13 cellular contexts compared by ENCODE assay signal in the genomic region with DNA sequence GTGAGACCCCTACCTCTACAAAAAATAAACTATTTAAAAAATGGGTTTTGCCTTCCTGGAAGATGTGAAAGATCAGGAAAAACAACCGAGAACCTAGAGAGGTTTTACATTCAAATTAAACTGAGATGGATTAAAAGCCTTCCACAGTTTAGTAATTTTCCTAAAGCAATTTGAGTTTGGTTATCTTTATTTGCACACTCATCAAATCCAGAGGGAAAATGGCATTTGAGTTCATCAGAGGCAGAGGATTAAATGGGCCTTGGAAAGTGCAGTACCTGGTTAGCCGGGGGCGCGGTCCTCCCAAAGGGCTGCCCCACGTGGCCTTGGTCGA.
"Had no signal": no experiment of that assay in that cellular context is flagged by ENCODE, and none has a peak within 500 bp of the region (broad histone marks: within the 10 kb centered on the region; RNA-seq: fewer than 3 reads in every experiment).

No MANE protein-coding gene starts in this region.

- H3K4me3 Mint-ChIP-seq: naive thymus-derived CD4-positive, alpha-beta T cell; stimulated activated naive CD8-positive, alpha-beta T cell treated with anti-CD3 and anti-CD28 coated beads, Interleukin-15, amount 100 ng/mL, for 72 hours had no signal

- H3K27me3 ChIP-seq: brain microvascular endothelial cell had no signal

- H3K36me3 Mint-ChIP-seq: activated naive CD4-positive, alpha-beta T cell treated with anti-CD3 and anti-CD28 coated beads, Interleukin-2, amount 50 U/mL, for 72 hours; naive thymus-derived CD4-positive, alpha-beta T cell had no signal

- H3K4me1 Mint-ChIP-seq: stimulated activated naive CD8-positive, alpha-beta T cell treated with anti-CD3 and anti-CD28 coated beads, Interleukin-15, amount 100 ng/mL, for 72 hours had no signal

- H3K27ac ChIP-seq: brain microvascular endothelial cell, prostate gland, sigmoid colon, thoracic aorta had no signal

- H3K27ac Mint-ChIP-seq: naive thymus-derived CD4-positive, alpha-beta T cell; stimulated activated naive CD8-positive, alpha-beta T cell treated with anti-CD3 and anti-CD28 coated beads, Interleukin-15, amount 100 ng/mL, for 72 hours had no signal

- H3K4me1 ChIP-seq: prostate gland, sigmoid colon had no signal

- ATAC-seq: activated naive CD4-positive, alpha-beta T cell treated with anti-CD3 and anti-CD28 coated beads, Interleukin-2, amount 50 U/mL, for 72 hours; naive thymus-derived CD4-positive, alpha-beta T cell; stimulated activated naive CD8-positive, alpha-beta T cell treated with anti-CD3 and anti-CD28 coated beads, Interleukin-15, amount 100 ng/mL, for 72 hours had no signal

- H3K9me3 Mint-ChIP-seq: activated naive CD4-positive, alpha-beta T cell treated with anti-CD3 and anti-CD28 coated beads, Interleukin-2, amount 50 U/mL, for 72 hours; stimulated activated naive CD8-positive, alpha-beta T cell treated with anti-CD3 and anti-CD28 coated beads, Interleukin-15, amount 100 ng/mL, for 72 hours had no signal

- H3K36me3 ChIP-seq: brain microvascular endothelial cell, prostate gland, sigmoid colon, thoracic aorta had no signal

- DNase-seq: activated CD4-positive, alpha-beta T cell treated with anti-CD3 and anti-CD28 coated beads, Interleukin-2, amount 50 U/mL, for 1 hour; amniotic stem cell; brain microvascular endothelial cell; midbrain; naive thymus-derived CD4-positive, alpha-beta T cell; occipital lobe; sigmoid colon; stimulated activated CD4-positive, alpha-beta T cell treated with anti-CD3 and anti-CD28 coated beads, Interleukin-4, amount 100 ng/mL, for 24 hours; stimulated activated naive CD8-positive, alpha-beta T cell treated with anti-CD3 and anti-CD28 coated beads, Interleukin-15, amount 100 ng/mL, for 72 hours had no signal

- H3K9me3 ChIP-seq: prostate gland, sigmoid colon, thoracic aorta had no signal

- FAIRE-seq: keratinocyte had no signal

- H3K4me3 ChIP-seq: prostate gland, sigmoid colon, thoracic aorta had no signal
